In the genomic region with DNA sequence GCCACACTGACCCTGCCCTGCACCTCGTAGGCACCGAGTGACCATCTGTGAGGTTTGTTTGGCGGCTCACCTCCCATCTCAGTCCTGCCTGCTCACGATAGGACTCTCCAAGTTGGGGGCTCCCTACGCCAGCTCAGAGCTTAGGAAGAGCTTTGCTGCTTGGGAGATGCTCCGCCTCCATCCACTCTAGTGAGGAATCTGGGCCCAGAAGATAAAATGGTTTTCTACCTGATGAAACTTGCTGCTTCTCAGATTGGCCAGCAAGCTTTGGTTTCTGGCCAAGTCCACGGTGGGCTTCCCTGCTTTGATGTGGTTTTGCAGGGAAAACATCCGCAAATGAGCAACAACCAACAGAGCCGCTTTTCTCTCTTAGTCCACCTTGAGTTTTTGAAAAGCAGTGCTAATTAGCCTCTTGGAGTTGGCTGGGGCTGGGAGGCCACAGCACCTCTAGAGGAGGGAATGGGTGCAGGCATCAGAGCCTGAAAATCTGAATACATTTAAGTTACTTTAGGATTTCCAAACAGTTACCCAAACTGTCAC, we compare ENCODE assay signal across 8 cellular contexts. TPM values are rescaled to one million over a fixed set of nuclear protein-coding genes. Genes with fewer than 3 reads are reported as not detected.
DNase-seq lines count a peak whose midpoint lies in the region; ATAC-seq and TF ChIP-seq lines count a peak whose summit lies in the region.

No MANE protein-coding gene starts in this region.

- H2AFZ ChIP-seq in H9 (ENCODE audit: low read length) = peak overlapping the region; percentile 97
- no peak overlapping the region for H2AFZ ChIP-seq in SU-DHL-6 (ENCODE audit: low read depth, low read length, severe bottlenecking)

- no peak overlapping the region for H3K4me3 ChIP-seq in SU-DHL-6 (ENCODE audit: insufficient read depth, low read length, poor library complexity, severe bottlenecking)

- H4K20me1 ChIP-seq in H9 (ENCODE audit: control insufficient read depth, insufficient read depth, insufficient read length) (no peaks in the 10 kb centered on the region), SU-DHL-6 (ENCODE audit: low read depth, low read length) (no peaks in the 10 kb centered on the region)

- H3K79me1 ChIP-seq in H9 (ENCODE audit: insufficient read depth, low read depth, low read length, poor library complexity, severe bottlenecking) = no peaks in the 10 kb centered on the region

- no peak overlapping the region for H3K56ac ChIP-seq in H9 (ENCODE audit: insufficient read length, low read depth, low read length)

- H3K4me1 ChIP-seq in H9 (ENCODE audit: insufficient read depth, low read length) = peaks cover 7% of the 10 kb centered on the region

- peaks cover 3% of the 10 kb centered on the region for H3K27me3 Mint-ChIP-seq in H9 (ENCODE audit: low read depth)
- peaks cover 11% of the 10 kb centered on the region for H3K27me3 Mint-ChIP-seq in activated T-helper 1 cell treated with anti-CD3 and anti-CD28 coated beads, Interleukin-12 subunit alpha, Interleukin-12 subunit beta, Interleukin-2, Interleukin-4 antibody, amounts not matched to agents 30 ng/mL and 10 ng/mL and 1 ng/mL, durations not matched to agents 14 hours and 24 hours and 36 hours (ENCODE audit: insufficient read depth)

- H3K27ac ChIP-seq in H9 (ENCODE audit: insufficient read length, low read depth, low read length) (no peak overlapping the region), SU-DHL-6 (ENCODE audit: low read depth, low read length) (no peak overlapping the region)

- TF ChIP-seq CTCF in AG09319 (IDR thresholded peaks at IDR 0.05; ENCODE audit: low read depth, low read length) (peak; percentile 57), H9 (conservative IDR thresholded peaks at IDR 0.05) (peak; percentile 86), SU-DHL-6 (IDR thresholded peaks at IDR 0.05; ENCODE audit: insufficient read depth, low read length, poor library complexity, severe bottlenecking) (peak; percentile 23)

- no peak overlapping the region for H2AK5ac ChIP-seq in H9 (ENCODE audit: insufficient read length, low read length)

- H3K4me3 Mint-ChIP-seq in H9 = no peak overlapping the region
- H3K4me3 Mint-ChIP-seq in activated T-helper 1 cell treated with anti-CD3 and anti-CD28 coated beads, Interleukin-12 subunit alpha, Interleukin-12 subunit beta, Interleukin-2, Interleukin-4 antibody, amounts not matched to agents 30 ng/mL and 10 ng/mL and 1 ng/mL, durations not matched to agents 14 hours and 24 hours and 36 hours = no peak overlapping the region

- peak overlapping the region; percentile 85 for H3K18ac ChIP-seq in H9 (ENCODE audit: insufficient read length, low read depth, low read length)

- peak overlapping the region; percentile 74 to 96 (median 83); a peak in 3 of 7 replicates for H3K27ac Mint-ChIP-seq in H9
- H3K27ac Mint-ChIP-seq in activated T-helper 1 cell treated with anti-CD3 and anti-CD28 coated beads, Interleukin-12 subunit alpha, Interleukin-12 subunit beta, Interleukin-2, Interleukin-4 antibody, amounts not matched to agents 30 ng/mL and 10 ng/mL and 1 ng/mL, durations not matched to agents 14 hours and 24 hours and 36 hours = no peak overlapping the region

- H3K4me2 ChIP-seq in H9 (ENCODE audit: insufficient read depth, insufficient read length, low read length) (peak overlapping the region; percentile 24), SU-DHL-6 (ENCODE audit: low read depth, low read length, poor library complexity, severe bottlenecking) (no peak overlapping the region)

- H2BK20ac ChIP-seq in H9 (ENCODE audit: low read depth, low read length, poor library complexity, severe bottlenecking) = no peak overlapping the region

- no peaks in the 10 kb centered on the region for H3K9me3 Mint-ChIP-seq in H9
- no peaks in the 10 kb centered on the region for H3K9me3 Mint-ChIP-seq in activated T-helper 1 cell treated with anti-CD3 and anti-CD28 coated beads, Interleukin-12 subunit alpha, Interleukin-12 subunit beta, Interleukin-2, Interleukin-4 antibody, amounts not matched to agents 30 ng/mL and 10 ng/mL and 1 ng/mL, durations not matched to agents 14 hours and 24 hours and 36 hours

- H3K36me3 ChIP-seq in SU-DHL-6 (ENCODE audit: low read length) = no peaks in the 10 kb centered on the region

- no peaks in the 10 kb centered on the region for H3K36me3 Mint-ChIP-seq in H9 (ENCODE audit: insufficient read depth in 1 of 3, low read depth in 3 of 3)
- H3K36me3 Mint-ChIP-seq in activated T-helper 1 cell treated with anti-CD3 and anti-CD28 coated beads, Interleukin-12 subunit alpha, Interleukin-12 subunit beta, Interleukin-2, Interleukin-4 antibody, amounts not matched to agents 30 ng/mL and 10 ng/mL and 1 ng/mL, durations not matched to agents 14 hours and 24 hours and 36 hours (ENCODE audit: low read depth) = no peaks in the 10 kb centered on the region

- no peak overlapping the region for H4K5ac ChIP-seq in H9 (ENCODE audit: insufficient read length, low read depth, low read length)

- no peak overlapping the region for H4K91ac ChIP-seq in H9 (ENCODE audit: insufficient read length, low read depth, low read length)

- H3K9me3 ChIP-seq in H9 (ENCODE audit: control insufficient read depth, low read depth, low read length) (no peaks in the 10 kb centered on the region), SU-DHL-6 (ENCODE audit: insufficient read depth, low read length) (no peaks in the 10 kb centered on the region)

- peaks cover 26 to 27% of the 10 kb centered on the region in 2 experiments for H3K4me1 Mint-ChIP-seq in H9
- no peaks in the 10 kb centered on the region for H3K4me1 Mint-ChIP-seq in activated T-helper 1 cell treated with anti-CD3 and anti-CD28 coated beads, Interleukin-12 subunit alpha, Interleukin-12 subunit beta, Interleukin-2, Interleukin-4 antibody, amounts not matched to agents 30 ng/mL and 10 ng/mL and 1 ng/mL, durations not matched to agents 14 hours and 24 hours and 36 hours (ENCODE audit: low read depth)

- no peak overlapping the region for H3K23ac ChIP-seq in H9 (ENCODE audit: insufficient read length, low read depth, low read length)

- DNase-seq in AG09319 (ENCODE audit: extremely low read depth, low read depth) = no peak
- DNase-seq in H9 = peak; percentile 70
- DNase-seq in iris pigment epithelial cell (ENCODE audit: low read depth) = peak; percentile 36
- no peak for DNase-seq in GF-D8 (lab: John Stamatoyannopoulos, UW)
- DNase-seq in activated T-helper 1 cell treated with anti-CD3 and anti-CD28 coated beads, Interleukin-12 subunit alpha, Interleukin-12 subunit beta, Interleukin-2, Interleukin-4 antibody, amounts not matched to agents 30 ng/mL and 10 ng/mL and 1 ng/mL, durations not matched to agents 14 hours and 24 hours and 36 hours (ENCODE audit: low spot score) = no peak
- no peak for DNase-seq in nucleus accumbens (lab: John Stamatoyannopoulos, UW)

- no peaks in the 10 kb centered on the region for H3K23me2 ChIP-seq in H9 (ENCODE audit: insufficient read length, low read depth, low read length, poor library complexity, severe bottlenecking)

- no CpG with 5 or more reads among the region's 9 CpGs for WGBS in H9 (ENCODE audit: extremely low coverage, insufficient read length, low lambda C conversion rate)

- H3K14ac ChIP-seq in H9 (ENCODE audit: insufficient read depth, low read length) = peak overlapping the region; percentile 74; the same call in 1 of the 2 replicates

- H3T11ph ChIP-seq in H9 (ENCODE audit: low read length) = no peak overlapping the region

- H3K79me2 ChIP-seq in H9 (ENCODE audit: insufficient read depth, low read length) (no peaks in the 10 kb centered on the region), SU-DHL-6 (ENCODE audit: insufficient read depth, low read length) (no peaks in the 10 kb centered on the region)

- H2BK5ac ChIP-seq in H9 (ENCODE audit: insufficient read length, low read length) = no peak overlapping the region

- H4K8ac ChIP-seq in H9 (replicated peaks; ENCODE audit: insufficient read length, low read depth, low read length) = no peak overlapping the region

- H3K9ac ChIP-seq in H9 (ENCODE audit: extremely low read depth, insufficient read length, low read length) = no peak overlapping the region
- H3K9ac ChIP-seq in SU-DHL-6 (ENCODE audit: low read length) = no peak overlapping the region

- no peak for ATAC-seq in HG02870 (IDR thresholded peaks at IDR 0.05; ENCODE audit: unreplicated experiment)

- no peak overlapping the region for H3K4ac ChIP-seq in H9 (ENCODE audit: low read depth, low read length)

- H3K27me3 ChIP-seq in H9 (ENCODE audit: insufficient read depth, low read length) (peaks cover 2% of the 10 kb centered on the region; the same call in 1 of the 2 replicates), SU-DHL-6 (ENCODE audit: low read length) (no peaks in the 10 kb centered on the region)

- no peak overlapping the region for H2BK120ac ChIP-seq in H9 (ENCODE audit: low read depth, low read length, poor library complexity, severe bottlenecking)

- no peaks in the 10 kb centered on the region for H3K9me2 ChIP-seq in SU-DHL-6 (replicated peaks; ENCODE audit: insufficient read depth, low read length)

- intact Hi-C loops in activated T-helper 1 cell treated with anti-CD3 and anti-CD28 coated beads, Interleukin-12 subunit alpha, Interleukin-12 subunit beta, Interleukin-2, Interleukin-4 antibody, amounts not matched to agents 30 ng/mL and 10 ng/mL and 1 ng/mL, durations not matched to agents 14 hours and 24 hours and 36 hours (cut with micrococcal nuclease) = no loop called here

- no peak overlapping the region for H2BK15ac ChIP-seq in H9 (ENCODE audit: low read depth, low read length)

- H2BK12ac ChIP-seq in H9 (ENCODE audit: insufficient read length, low read depth, low read length) = no peak overlapping the region

- H3F3A ChIP-seq in SU-DHL-6 (ENCODE audit: insufficient read depth) = no peaks in the 10 kb centered on the region

RNA-seq across cellular contexts. Expression of a gene that starts 42.2 kb away (rescaled TPM):
- 4.3 and 4.5 TPM in 2 replicates for total RNA-seq in H9 (2021)
- total RNA-seq in activated T-helper 1 cell treated with anti-CD3 and anti-CD28 coated beads, Interleukin-12 subunit alpha, Interleukin-12 subunit beta, Interleukin-2, Interleukin-4 antibody, amounts not matched to agents 30 ng/mL and 10 ng/mL and 1 ng/mL, durations not matched to agents 14 hours and 24 hours and 36 hours = 0.17 and 0.70 TPM in 2 replicates

Comparison
In these comparisons a context has a peak if more than half of its experiments do, and no peak if none do; other contexts are left out.
1. DNase-seq: peak in H9 (single experiment) and iris pigment epithelial cell (single experiment); none in AG09319 (single experiment), GF-D8 (single experiment), activated T-helper 1 cell treated with anti-CD3 and anti-CD28 coated beads, Interleukin-12 subunit alpha, Interleukin-12 subunit beta, Interleukin-2, Interleukin-4 antibody, amounts not matched to agents 30 ng/mL and 10 ng/mL and 1 ng/mL, durations not matched to agents 14 hours and 24 hours and 36 hours (single experiment) and nucleus accumbens (0 of 56).
2. CTCF ChIP-seq: peak in every context shown above with its lines; median percentile 86 in H9; 57 in AG09319; 23 in SU-DHL-6.